In the genomic region with DNA sequence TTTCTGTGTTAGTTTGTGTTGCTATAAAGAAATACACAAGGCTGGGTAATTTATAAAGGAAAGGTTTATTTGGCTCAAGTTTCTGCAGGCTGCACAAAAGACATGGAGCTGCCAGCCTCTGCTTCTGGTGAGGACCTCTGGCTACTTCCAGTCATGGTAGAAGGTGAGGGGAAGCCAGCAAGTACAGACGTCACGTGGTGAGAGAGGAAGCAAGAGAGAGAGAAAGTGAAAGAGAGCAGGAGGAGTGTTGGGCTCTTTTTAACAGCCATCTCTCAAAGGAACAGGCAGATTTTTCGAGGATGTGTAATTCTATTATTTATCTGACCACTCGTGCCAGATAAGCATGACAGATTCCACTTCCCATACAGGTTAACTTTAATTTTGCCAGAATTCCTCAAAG, we compare ENCODE assay signal across 1 cellular context.
TF ChIP-seq lines count a peak whose summit lies in the region.

No MANE protein-coding gene starts in this region.

TF ChIP-seq in GM23338, 12 proteins besides CTCF, POLR2A, EP300 and RAD21 (continued from another document):
- TF ChIP-seq, protein P1, sequence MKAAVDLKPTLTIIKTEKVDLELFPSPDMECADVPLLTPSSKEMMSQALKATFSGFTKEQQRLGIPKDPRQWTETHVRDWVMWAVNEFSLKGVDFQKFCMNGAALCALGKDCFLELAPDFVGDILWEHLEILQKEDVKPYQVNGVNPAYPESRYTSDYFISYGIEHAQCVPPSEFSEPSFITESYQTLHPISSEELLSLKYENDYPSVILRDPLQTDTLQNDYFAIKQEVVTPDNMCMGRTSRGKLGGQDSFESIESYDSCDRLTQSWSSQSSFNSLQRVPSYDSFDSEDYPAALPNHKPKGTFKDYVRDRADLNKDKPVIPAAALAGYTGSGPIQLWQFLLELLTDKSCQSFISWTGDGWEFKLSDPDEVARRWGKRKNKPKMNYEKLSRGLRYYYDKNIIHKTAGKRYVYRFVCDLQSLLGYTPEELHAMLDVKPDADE (IDR thresholded peaks at IDR 0.05): no peak
- TF ChIP-seq JUNB (IDR thresholded peaks at IDR 0.05; ENCODE audit: unreplicated experiment) (no peak), ZNF114 (CRISPR knock-in tag; IDR thresholded peaks at IDR 0.05) (no peak), CREB1 (CRISPR knock-in tag; IDR thresholded peaks at IDR 0.05; ENCODE audit: low read depth) (no peak), POLR2AphosphoS5 (IDR thresholded peaks at IDR 0.05; ENCODE audit: low read depth) (no peak), EZH2phosphoT487 (IDR thresholded peaks at IDR 0.05; ENCODE audit: unreplicated experiment) (no peak), ZNF331 (CRISPR knock-in tag; IDR thresholded peaks at IDR 0.05; ENCODE audit: low read depth) (no peak)
- TF ChIP-seq, protein P2, sequence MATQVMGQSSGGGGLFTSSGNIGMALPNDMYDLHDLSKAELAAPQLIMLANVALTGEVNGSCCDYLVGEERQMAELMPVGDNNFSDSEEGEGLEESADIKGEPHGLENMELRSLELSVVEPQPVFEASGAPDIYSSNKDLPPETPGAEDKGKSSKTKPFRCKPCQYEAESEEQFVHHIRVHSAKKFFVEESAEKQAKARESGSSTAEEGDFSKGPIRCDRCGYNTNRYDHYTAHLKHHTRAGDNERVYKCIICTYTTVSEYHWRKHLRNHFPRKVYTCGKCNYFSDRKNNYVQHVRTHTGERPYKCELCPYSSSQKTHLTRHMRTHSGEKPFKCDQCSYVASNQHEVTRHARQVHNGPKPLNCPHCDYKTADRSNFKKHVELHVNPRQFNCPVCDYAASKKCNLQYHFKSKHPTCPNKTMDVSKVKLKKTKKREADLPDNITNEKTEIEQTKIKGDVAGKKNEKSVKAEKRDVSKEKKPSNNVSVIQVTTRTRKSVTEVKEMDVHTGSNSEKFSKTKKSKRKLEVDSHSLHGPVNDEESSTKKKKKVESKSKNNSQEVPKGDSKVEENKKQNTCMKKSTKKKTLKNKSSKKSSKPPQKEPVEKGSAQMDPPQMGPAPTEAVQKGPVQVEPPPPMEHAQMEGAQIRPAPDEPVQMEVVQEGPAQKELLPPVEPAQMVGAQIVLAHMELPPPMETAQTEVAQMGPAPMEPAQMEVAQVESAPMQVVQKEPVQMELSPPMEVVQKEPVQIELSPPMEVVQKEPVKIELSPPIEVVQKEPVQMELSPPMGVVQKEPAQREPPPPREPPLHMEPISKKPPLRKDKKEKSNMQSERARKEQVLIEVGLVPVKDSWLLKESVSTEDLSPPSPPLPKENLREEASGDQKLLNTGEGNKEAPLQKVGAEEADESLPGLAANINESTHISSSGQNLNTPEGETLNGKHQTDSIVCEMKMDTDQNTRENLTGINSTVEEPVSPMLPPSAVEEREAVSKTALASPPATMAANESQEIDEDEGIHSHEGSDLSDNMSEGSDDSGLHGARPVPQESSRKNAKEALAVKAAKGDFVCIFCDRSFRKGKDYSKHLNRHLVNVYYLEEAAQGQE (IDR thresholded peaks at IDR 0.05; ENCODE audit: unreplicated experiment): no peak
